10 cellular contexts compared by ENCODE assay signal in the genomic region with DNA sequence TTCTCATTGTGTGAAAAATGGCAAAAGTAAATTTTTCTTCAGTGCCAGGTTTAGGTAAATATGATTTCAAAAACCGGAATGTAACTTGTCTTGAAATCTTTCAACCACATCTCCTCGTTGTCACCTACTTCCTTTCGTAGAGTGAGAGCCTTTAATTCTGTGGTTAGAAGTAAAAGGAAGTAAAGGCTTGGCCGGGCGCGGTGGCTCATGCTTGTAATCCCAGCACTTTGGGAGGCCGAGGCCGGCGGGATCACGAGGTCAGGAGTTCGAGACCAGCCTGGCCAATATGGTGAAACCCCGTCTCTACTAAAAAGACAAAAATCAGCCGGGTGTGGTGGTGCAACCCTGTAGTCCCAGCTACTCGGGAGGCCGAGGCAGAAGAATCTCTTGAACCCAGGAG. TPM values are rescaled to one million over a fixed set of nuclear protein-coding genes. Genes with fewer than 3 reads are reported as not detected.
DNase-seq lines count a peak whose midpoint lies in the region; TF ChIP-seq lines count a peak whose summit lies in the region.
"Had no signal": no experiment of that assay in that cellular context is flagged by ENCODE, and none has a peak within 500 bp of the region (broad histone marks: within the 10 kb centered on the region; RNA-seq: fewer than 3 reads in every experiment).

No MANE protein-coding gene starts in this region.

- no peak overlapping the region for H3K4me3 ChIP-seq in fibroblast of villous mesenchyme (ENCODE audit: low read depth, low read length)
- H3K4me3 ChIP-seq in WERI-Rb-1 (ENCODE audit: low read depth, low read length): no peak overlapping the region
- H3K4me3 ChIP-seq: body of pancreas, tibial artery had no signal

- peaks cover 41% of the 10 kb centered on the region for H3K36me3 ChIP-seq in WERI-Rb-1

- DNase-seq in AML-193 (lab: John Stamatoyannopoulos, UW) (peak; percentile 88 to 92), GM20000 (ENCODE audit: low spot score) (peak; percentile 71), UCSD-AML1 (lab: John Stamatoyannopoulos, UW; ENCODE audit: unreplicated experiment) (peak; percentile 74), fibroblast of villous mesenchyme (ENCODE audit: low read depth) (peak; percentile 16), cerebellar cortex (ENCODE audit: low spot score) (no peak), HEK293T (ENCODE audit: extremely low spot score) (no peak), WERI-Rb-1 (no peak), nucleus accumbens (lab: John Stamatoyannopoulos, UW) (no peak)
- DNase-seq: tibial artery had no signal

- TF ChIP-seq CTCF in GM20000 (IDR thresholded peaks at IDR 0.05; ENCODE audit: extremely low read depth, missing control alignments): no peak
- no peak for TF ChIP-seq CTCF in fibroblast of villous mesenchyme (IDR thresholded peaks at IDR 0.05; ENCODE audit: insufficient read depth, low read depth, low read length)
- TF ChIP-seq CTCF in WERI-Rb-1 (IDR thresholded peaks at IDR 0.05; ENCODE audit: low read depth, low read length): no peak

- CTCF ChIA-PET in HEK293T (lab: Yijun Ruan, JAX): no interaction called here

- POLR2A ChIA-PET in HEK293T (lab: Yijun Ruan, JAX): no interaction called here

- no peaks in the 10 kb centered on the region for H3K27me3 ChIP-seq in WERI-Rb-1 (ENCODE audit: insufficient read depth, low read depth, severe bottlenecking)
- H3K27me3 ChIP-seq: body of pancreas, tibial artery had no signal

- H3K27ac ChIP-seq in WERI-Rb-1: no peak overlapping the region
- H3K27ac ChIP-seq: body of pancreas, tibial artery had no signal

- no peaks in the 10 kb centered on the region for H3K9me3 ChIP-seq in WERI-Rb-1 (ENCODE audit: severe bottlenecking)
- H3K9me3 ChIP-seq: body of pancreas, tibial artery had no signal

TF ChIP-seq in HEK293T, 16 proteins besides CTCF, POLR2A, EP300 and RAD21:
- TF ChIP-seq SP1 (IDR thresholded peaks at IDR 0.05) (no peak), HDGF (IDR thresholded peaks at IDR 0.05; ENCODE audit: borderline replicate concordance) (no peak), CTBP1 (IDR thresholded peaks at IDR 0.05; ENCODE audit: borderline replicate concordance) (no peak), FOXM1 (IDR thresholded peaks at IDR 0.05; ENCODE audit: borderline replicate concordance) (no peak), TARDBP (IDR thresholded peaks at IDR 0.05) (no peak)
- TF ChIP-seq, protein P1, sequence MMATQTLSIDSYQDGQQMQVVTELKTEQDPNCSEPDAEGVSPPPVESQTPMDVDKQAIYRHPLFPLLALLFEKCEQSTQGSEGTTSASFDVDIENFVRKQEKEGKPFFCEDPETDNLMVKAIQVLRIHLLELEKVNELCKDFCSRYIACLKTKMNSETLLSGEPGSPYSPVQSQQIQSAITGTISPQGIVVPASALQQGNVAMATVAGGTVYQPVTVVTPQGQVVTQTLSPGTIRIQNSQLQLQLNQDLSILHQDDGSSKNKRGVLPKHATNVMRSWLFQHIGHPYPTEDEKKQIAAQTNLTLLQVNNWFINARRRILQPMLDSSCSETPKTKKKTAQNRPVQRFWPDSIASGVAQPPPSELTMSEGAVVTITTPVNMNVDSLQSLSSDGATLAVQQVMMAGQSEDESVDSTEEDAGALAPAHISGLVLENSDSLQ (IDR thresholded peaks at IDR 0.05): no peak

RNA-seq across cellular contexts. Expression of a gene that starts 29.8 kb away (rescaled TPM):
- 39.7 and 42.2 TPM in 2 replicates for total RNA-seq in fibroblast of villous mesenchyme

RNA-seq across cellular contexts. Expression of a gene that starts 53.9 kb away (rescaled TPM):
- 102 and 106 TPM in 2 replicates for total RNA-seq in fibroblast of villous mesenchyme

Comparison
In these comparisons a context has a peak if more than half of its experiments do, and no peak if none do; other contexts are left out.
1. DNase-seq: peak in AML-193 (2 of 2), GM20000 (single experiment), UCSD-AML1 (single experiment) and fibroblast of villous mesenchyme (single experiment); none in cerebellar cortex (single experiment), HEK293T (single experiment), WERI-Rb-1 (single experiment) and nucleus accumbens (0 of 56).